12 cellular contexts compared by ENCODE assay signal in genomic region chr2:105510761-105511669, GRCh38.
DNase-seq lines count a peak whose midpoint lies in the region; ATAC-seq, FAIRE-seq and TF ChIP-seq lines count a peak whose summit lies in the region.
"Had no signal": no experiment of that assay in that cellular context is flagged by ENCODE, and none has a peak within 500 bp of the region (broad histone marks: within the 10 kb centered on the region; RNA-seq: fewer than 3 reads in every experiment).

No MANE protein-coding gene starts in this region.

- H3K4me1 Mint-ChIP-seq in effector memory CD8-positive, alpha-beta T cell (ENCODE audit: low read depth in 2 of 2): no peaks in the 10 kb centered on the region

- ATAC-seq in mucosa of descending colon: peak; percentile 80
- ATAC-seq in effector memory CD8-positive, alpha-beta T cell (replicated peaks): no peak

- H3K27me3 Mint-ChIP-seq in effector memory CD8-positive, alpha-beta T cell: peaks cover 52 to 57% of the 10 kb centered on the region in 2 donors

- peak; percentile 43 for FAIRE-seq in endometrium (lab: Jason Lieb, UNC)

- DNase-seq in Daoy (ENCODE audit: low read depth): peak; percentile 61
- DNase-seq in MG63: peak; percentile 32
- no peak for DNase-seq in mucosa of descending colon
- DNase-seq in NCI-H1694 (lab: John Stamatoyannopoulos, UW): no peak
- no peak for DNase-seq in effector memory CD8-positive, alpha-beta T cell
- DNase-seq in NCI-H2196 (lab: John Stamatoyannopoulos, UW; ENCODE audit: unreplicated experiment): no peak
- no peak for DNase-seq in NCI-H1417 treated with DMSO at 0.1 percent for 48 hours (lab: John Stamatoyannopoulos, UW)
- DNase-seq: activated T-cell treated with anti-CD3 and anti-CD28 coated beads, Interleukin-2, amount 50 U/mL, for 1 hour; NCI-H510A; right cardiac atrium; SJCRH30 had no signal

- H3K4me3 Mint-ChIP-seq in effector memory CD8-positive, alpha-beta T cell: no peak overlapping the region

- no peaks in the 10 kb centered on the region for H3K4me1 ChIP-seq in mucosa of descending colon (ENCODE audit: low read depth)

- H3K36me3 Mint-ChIP-seq in effector memory CD8-positive, alpha-beta T cell (ENCODE audit: insufficient read depth): no peaks in the 10 kb centered on the region

- intact Hi-C loops in mucosa of descending colon (cut with DNase I, micrococcal nuclease): no loop called here

- H3K27ac Mint-ChIP-seq in effector memory CD8-positive, alpha-beta T cell: no peak overlapping the region

- H3K36me3 ChIP-seq in MG63 (no peaks in the 10 kb centered on the region), mucosa of descending colon (ENCODE audit: low read depth) (no peaks in the 10 kb centered on the region)
- H3K36me3 ChIP-seq: SJCRH30 had no signal

- no peaks in the 10 kb centered on the region for H3K27me3 ChIP-seq in MG63
- H3K27me3 ChIP-seq: SJCRH30 had no signal

- TF ChIP-seq CTCF in mucosa of descending colon (IDR thresholded peaks at IDR 0.05): no peak

- H3K9me3 ChIP-seq in MG63: no peaks in the 10 kb centered on the region
- H3K9me3 ChIP-seq in mucosa of descending colon: no peaks in the 10 kb centered on the region
- H3K9me3 ChIP-seq: SJCRH30 had no signal

- no peaks in the 10 kb centered on the region for H3K9me3 Mint-ChIP-seq in effector memory CD8-positive, alpha-beta T cell

- H3K4me3 ChIP-seq in MG63 (no peak overlapping the region), mucosa of descending colon (no peak overlapping the region)
- H3K4me3 ChIP-seq: SJCRH30 had no signal

Comparison
In these comparisons a context has a peak if more than half of its experiments do, and no peak if none do; other contexts are left out.
1. DNase-seq: peak in Daoy (single experiment) and MG63 (single experiment); none in mucosa of descending colon (0 of 3), NCI-H1694 (single experiment), effector memory CD8-positive, alpha-beta T cell (0 of 3), NCI-H2196 (single experiment) and NCI-H1417 treated with DMSO at 0.1 percent for 48 hours (single experiment).